20 cellular contexts compared by ENCODE assay signal in the genomic region with DNA sequence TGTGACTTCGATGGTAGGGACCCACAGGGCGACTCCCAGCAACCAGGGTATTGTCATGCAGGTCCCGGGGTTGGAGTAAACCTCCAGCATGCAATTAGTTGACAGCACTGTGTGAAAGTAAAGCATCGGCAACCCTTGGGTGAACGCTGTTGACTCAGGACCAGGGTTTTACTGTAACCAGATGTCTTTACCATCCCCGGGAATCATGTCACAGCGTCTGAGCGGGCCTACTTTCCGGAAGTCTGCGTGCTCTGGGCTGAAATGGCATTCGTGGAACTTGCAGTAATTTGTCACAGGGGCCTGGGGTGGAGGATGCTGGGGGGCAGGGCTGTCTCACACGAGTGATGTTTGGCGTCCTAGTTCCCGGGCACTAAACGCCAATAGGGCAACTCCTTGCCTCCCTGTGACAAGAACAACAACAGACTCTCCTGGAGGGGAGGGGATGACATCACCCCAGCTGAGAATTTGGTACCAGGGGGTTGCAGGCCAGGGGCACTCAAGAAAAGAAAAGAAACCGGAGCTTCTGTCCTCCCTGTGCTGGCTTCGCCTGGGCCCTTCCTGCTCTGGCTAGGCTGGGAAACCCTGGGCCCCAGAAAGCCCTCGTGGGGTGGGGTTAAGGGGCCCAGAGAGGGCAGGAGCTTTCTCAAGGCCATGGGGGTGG.
"Had no signal": no experiment of that assay in that cellular context is flagged by ENCODE, and none has a peak within 500 bp of the region (broad histone marks: within the 10 kb centered on the region; RNA-seq: fewer than 3 reads in every experiment).

No MANE protein-coding gene starts in this region.

- H3K27ac ChIP-seq: ascending aorta, brain microvascular endothelial cell, esophagus muscularis mucosa, heart right ventricle, neutrophil, pancreas, psoas muscle, right atrium auricular region, thyroid gland had no signal

- H3K27me3 ChIP-seq: adrenal gland, ascending aorta, brain microvascular endothelial cell, pancreas, right atrium auricular region, thyroid gland had no signal

- DNase-seq: brain microvascular endothelial cell, caudate nucleus, heart right ventricle, left cardiac atrium, mesenchymal stem cell, psoas muscle, substantia nigra had no signal

- H3K9me3 Mint-ChIP-seq: activated T-cell treated with anti-CD3 and anti-CD28 coated beads, Interleukin-2, amount 50 U/mL, for 4 hours; activated T-helper 2 cell treated with anti-CD3 and anti-CD28 coated beads, Interferon-gamma antibody, Interleukin-2, Interleukin-4, amounts not matched to agents 10 μg/mL and 5 μg/mL and 100 μg/mL, durations not matched to agents 14 hours and 24 hours and 36 hours; dendritic cell treated with granulocyte-macrophage colony-stimulating factor and Interleukin-4, amounts not matched to agents 40 ng/mL and 50 ng/mL, for 4 days; nephron; stimulated activated naive CD8-positive, alpha-beta T cell treated with anti-CD3 and anti-CD28 coated beads, Interleukin-15, Interleukin-2, amounts not matched to agents 100 ng/mL and 50 ng/mL, for 24 hours had no signal

- H3K4me3 ChIP-seq: adrenal gland, ascending aorta, esophagus muscularis mucosa, heart right ventricle, pancreas, psoas muscle, right atrium auricular region, thyroid gland had no signal

- H3K36me3 Mint-ChIP-seq: activated naive CD8-positive, alpha-beta T cell had no signal

- ATAC-seq: activated T-cell treated with anti-CD3 and anti-CD28 coated beads, Interleukin-2, amount 50 U/mL, for 4 hours; heart right ventricle; left cardiac atrium had no signal

- H3K36me3 ChIP-seq: adrenal gland, ascending aorta, brain microvascular endothelial cell, esophagus muscularis mucosa, heart right ventricle, neutrophil, pancreas, right atrium auricular region, thyroid gland had no signal

- H3K9me3 ChIP-seq: adrenal gland, ascending aorta, esophagus muscularis mucosa, heart right ventricle, neutrophil, pancreas, psoas muscle, right atrium auricular region, thyroid gland had no signal

- H3K27ac Mint-ChIP-seq: activated naive CD8-positive, alpha-beta T cell; activated T-helper 2 cell treated with anti-CD3 and anti-CD28 coated beads, Interferon-gamma antibody, Interleukin-2, Interleukin-4, amounts not matched to agents 10 μg/mL and 5 μg/mL and 100 μg/mL, durations not matched to agents 14 hours and 24 hours and 36 hours; nephron; stimulated activated naive CD8-positive, alpha-beta T cell treated with anti-CD3 and anti-CD28 coated beads, Interleukin-15, Interleukin-2, amounts not matched to agents 100 ng/mL and 50 ng/mL, for 24 hours had no signal

- H3K4me3 Mint-ChIP-seq: activated naive CD8-positive, alpha-beta T cell; activated T-cell treated with anti-CD3 and anti-CD28 coated beads, Interleukin-2, amount 50 U/mL, for 4 hours; dendritic cell treated with granulocyte-macrophage colony-stimulating factor and Interleukin-4, amounts not matched to agents 40 ng/mL and 50 ng/mL, for 4 days; nephron; stimulated activated naive CD8-positive, alpha-beta T cell treated with anti-CD3 and anti-CD28 coated beads, Interleukin-15, Interleukin-2, amounts not matched to agents 100 ng/mL and 50 ng/mL, for 24 hours had no signal
